ENCODE assay signal across 17 cellular contexts in the genomic region with DNA sequence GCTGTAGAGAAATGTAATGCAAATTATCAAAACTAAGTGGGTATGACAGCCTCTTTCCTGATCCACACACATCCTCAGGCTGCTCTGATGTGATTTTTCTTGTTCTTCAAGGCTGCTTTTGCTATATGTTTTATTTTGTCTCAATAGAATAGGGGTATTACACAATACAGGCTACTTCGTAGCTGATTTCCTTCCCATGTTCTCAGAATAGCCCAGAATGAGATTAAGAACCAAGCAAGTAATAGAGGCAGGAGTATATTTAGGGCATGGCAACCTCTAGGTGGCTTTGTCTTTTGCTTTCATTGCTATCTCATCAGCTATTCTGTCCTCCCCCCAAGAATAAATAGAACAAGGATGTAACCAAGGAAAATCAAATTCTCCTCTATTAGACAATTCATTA.
"Had no signal": no experiment of that assay in that cellular context is flagged by ENCODE, and none has a peak within 500 bp of the region (broad histone marks: within the 10 kb centered on the region; RNA-seq: fewer than 3 reads in every experiment).

No MANE protein-coding gene starts in this region.

- H3K27me3 ChIP-seq: adrenal gland, right atrium auricular region, upper lobe of right lung had no signal

- H3K27ac Mint-ChIP-seq: activated CD8-positive, alpha-beta T cell treated with anti-CD3 and anti-CD28 coated beads, Interleukin-2, amount 10 ng/mL, durations not matched to agents 7 days and 5 days; activated naive CD4-positive, alpha-beta T cell treated with anti-CD3 and anti-CD28 coated beads, Interleukin-2, amount 50 U/mL, for 72 hours; activated T-helper 1 cell treated with anti-CD3 and anti-CD28 coated beads, Interleukin-12 subunit alpha, Interleukin-12 subunit beta, Interleukin-2, Interleukin-4 antibody, amounts not matched to agents 30 ng/mL and 10 ng/mL and 1 ng/mL, durations not matched to agents 14 hours and 24 hours and 36 hours; mesothelial cell of epicardium; natural killer cell treated with Interleukin-12 subunit alpha and Interleukin-12 subunit beta and Interleukin-15 and Interleukin-18, amount 100 ng/mL, for 72 hours had no signal

- H3K4me1 ChIP-seq: adrenal gland, psoas muscle, right atrium auricular region had no signal

- H3K9me3 Mint-ChIP-seq: activated naive CD4-positive, alpha-beta T cell treated with anti-CD3 and anti-CD28 coated beads, Interleukin-2, amount 50 U/mL, for 72 hours; activated T-helper 1 cell treated with anti-CD3 and anti-CD28 coated beads, Interleukin-12 subunit alpha, Interleukin-12 subunit beta, Interleukin-2, Interleukin-4 antibody, amounts not matched to agents 30 ng/mL and 10 ng/mL and 1 ng/mL, durations not matched to agents 14 hours and 24 hours and 36 hours; mesothelial cell of epicardium; natural killer cell treated with Interleukin-12 subunit alpha and Interleukin-12 subunit beta and Interleukin-15 and Interleukin-18, amount 100 ng/mL, for 72 hours had no signal

- H3K4me3 Mint-ChIP-seq: activated CD8-positive, alpha-beta T cell treated with anti-CD3 and anti-CD28 coated beads, Interleukin-2, amount 10 ng/mL, durations not matched to agents 7 days and 5 days; activated T-helper 1 cell treated with anti-CD3 and anti-CD28 coated beads, Interleukin-12 subunit alpha, Interleukin-12 subunit beta, Interleukin-2, Interleukin-4 antibody, amounts not matched to agents 30 ng/mL and 10 ng/mL and 1 ng/mL, durations not matched to agents 14 hours and 24 hours and 36 hours; mesothelial cell of epicardium; natural killer cell treated with Interleukin-12 subunit alpha and Interleukin-12 subunit beta and Interleukin-15 and Interleukin-18, amount 100 ng/mL, for 72 hours had no signal

- DNase-seq: activated CD4-positive, alpha-beta T cell treated with anti-CD3 and anti-CD28 coated beads for 1 hour; activated CD4-positive, alpha-beta T cell treated with anti-CD3 and anti-CD28 coated beads, Interleukin-2, amount 50 U/mL, for 1 hour; activated CD8-positive, alpha-beta T cell treated with anti-CD3 and anti-CD28 coated beads, Interleukin-2, amount 10 ng/mL, durations not matched to agents 7 days and 5 days; activated gamma-delta T cell treated with Interleukin-2 at 50 U/mL for 16 hours; adrenal gland; cortex of kidney; foreskin fibroblast; left ventricle myocardium inferior; psoas muscle; stimulated activated CD4-positive, alpha-beta T cell treated with anti-CD3 and anti-CD28 coated beads, Interleukin-4, amount 100 ng/mL, for 4 hours; stimulated activated naive CD8-positive, alpha-beta T cell treated with anti-CD3 and anti-CD28 coated beads, Interleukin-15, Interleukin-2, amounts not matched to agents 100 U/mL and 50 U/mL, for 24 hours; upper lobe of right lung had no signal

- H3K36me3 Mint-ChIP-seq: activated naive CD4-positive, alpha-beta T cell treated with anti-CD3 and anti-CD28 coated beads, Interleukin-2, amount 50 U/mL, for 72 hours; mesothelial cell of epicardium; natural killer cell treated with Interleukin-12 subunit alpha and Interleukin-12 subunit beta and Interleukin-15 and Interleukin-18, amount 100 ng/mL, for 72 hours had no signal

- H3K36me3 ChIP-seq: adrenal gland, left ventricle myocardium inferior, right atrium auricular region, upper lobe of right lung had no signal

- H3K9me3 ChIP-seq: adrenal gland, left ventricle myocardium inferior, psoas muscle, right atrium auricular region, upper lobe of right lung had no signal

- H3K4me3 ChIP-seq: adrenal gland, left ventricle myocardium inferior, psoas muscle, right atrium auricular region, upper lobe of right lung had no signal

- H3K27ac ChIP-seq: adrenal gland, left ventricle myocardium inferior, psoas muscle, right atrium auricular region, upper lobe of right lung had no signal
